Comparison of ENCODE assay signal across 8 cellular contexts in genomic region chr19:50383307-50383851, GRCh38. TPM values are rescaled to one million over a fixed set of nuclear protein-coding genes. Genes with fewer than 3 reads are reported as not detected.
DNase-seq lines count a peak whose midpoint lies in the region; ATAC-seq lines count a peak whose summit lies in the region.

No MANE protein-coding gene starts in this region.

- H3K27ac ChIP-seq in CD8-positive, alpha-beta memory T cell (ENCODE audit: low read depth, low read length): peak overlapping the region; percentile 49
- peak overlapping the region; percentile 70 for H3K27ac ChIP-seq in naive thymus-derived CD4-positive, alpha-beta T cell (ENCODE audit: low read depth, low read length)

- H3K27me3 ChIP-seq in CD8-positive, alpha-beta memory T cell (ENCODE audit: insufficient read depth, low read length, poor library complexity, severe bottlenecking): no peaks in the 10 kb centered on the region
- H3K27me3 ChIP-seq in naive thymus-derived CD4-positive, alpha-beta T cell (ENCODE audit: control insufficient read depth in 2 of 2, insufficient read depth in 2 of 2, low read length in 2 of 2): no peaks in the 10 kb centered on the region

- H3K4me3 Mint-ChIP-seq in CD8-positive, alpha-beta memory T cell: peak overlapping the region; percentile 85 to 97 (median 93)
- H3K4me3 Mint-ChIP-seq in central memory CD8-positive, alpha-beta T cell: peak overlapping the region; percentile 98
- peak overlapping the region; percentile 91 to 99 (median 94) for H3K4me3 Mint-ChIP-seq in naive thymus-derived CD4-positive, alpha-beta T cell

- H3K9me3 ChIP-seq in CD8-positive, alpha-beta memory T cell (ENCODE audit: low read length): no peaks in the 10 kb centered on the region
- H3K9me3 ChIP-seq in naive thymus-derived CD4-positive, alpha-beta T cell (ENCODE audit: control insufficient read depth in 2 of 3, low read length in 3 of 3): no peaks in the 10 kb centered on the region

- peaks cover 5 to 68% (median 7%) of the 10 kb centered on the region in 3 donors for H3K36me3 Mint-ChIP-seq in CD8-positive, alpha-beta memory T cell
- H3K36me3 Mint-ChIP-seq in central memory CD8-positive, alpha-beta T cell (ENCODE audit: insufficient read depth): peaks cover 40% of the 10 kb centered on the region
- H3K36me3 Mint-ChIP-seq in naive thymus-derived CD4-positive, alpha-beta T cell: peaks cover 11 to 26% (median 15%) of the 10 kb centered on the region in 5 donors

- peak overlapping the region; percentile 84 to 98 (median 92) for H3K27ac Mint-ChIP-seq in CD8-positive, alpha-beta memory T cell
- peak overlapping the region; percentile 93 for H3K27ac Mint-ChIP-seq in central memory CD8-positive, alpha-beta T cell (ENCODE audit: low read depth)
- H3K27ac Mint-ChIP-seq in naive thymus-derived CD4-positive, alpha-beta T cell: peak overlapping the region; percentile 80 to 97 (median 94)

- H3K36me3 ChIP-seq in CD8-positive, alpha-beta memory T cell (ENCODE audit: insufficient read depth, low read length): peaks cover 23% of the 10 kb centered on the region
- peaks cover 0 to 54% (median 24%) of the 10 kb centered on the region in 3 experiments for H3K36me3 ChIP-seq in naive thymus-derived CD4-positive, alpha-beta T cell (ENCODE audit: control insufficient read depth in 2 of 3, insufficient read depth in 3 of 3, low read length in 3 of 3)

- peaks cover 0 to 8% of the 10 kb centered on the region in 2 donors for H3K27me3 Mint-ChIP-seq in CD8-positive, alpha-beta memory T cell
- no peaks in the 10 kb centered on the region for H3K27me3 Mint-ChIP-seq in central memory CD8-positive, alpha-beta T cell
- H3K27me3 Mint-ChIP-seq in naive thymus-derived CD4-positive, alpha-beta T cell: no peaks in the 10 kb centered on the region

- POLR2A ChIA-PET in CD8-positive, alpha-beta memory T cell (lab: Charles Lee): interaction anchor here (0.6 to 2.0 kb wide), 4 partner anchors 22 to 128 kb away, joined by 3 to 13 read pairs (median 6); partner anchors contain the start of genes EMC10 and JOSD2
- POLR2A ChIA-PET in naive thymus-derived CD4-positive, alpha-beta T cell (lab: Charles Lee): interaction anchor here (1.0 to 2.0 kb wide), 7 partner anchors 8 to 422 kb away, joined by 3 to 11 read pairs (median 6); partner anchors contain the start of genes JOSD2 and NR1H2

- H3K4me1 ChIP-seq in CD8-positive, alpha-beta memory T cell (ENCODE audit: insufficient read depth, low read length): peaks cover 16% of the 10 kb centered on the region
- H3K4me1 ChIP-seq in naive thymus-derived CD4-positive, alpha-beta T cell (ENCODE audit: control insufficient read depth in 2 of 2, insufficient read depth in 2 of 2, low read length in 2 of 2): peaks cover 3 to 7% of the 10 kb centered on the region in 2 donors

- ATAC-seq in central memory CD8-positive, alpha-beta T cell (replicated peaks; ENCODE audit: extremely low read depth, poor library complexity, severe bottlenecking): peak; percentile 42
- peak; percentile 19 for ATAC-seq in naive thymus-derived CD4-positive, alpha-beta T cell

- peaks cover 28 to 46% (median 42%) of the 10 kb centered on the region in 3 donors for H3K4me1 Mint-ChIP-seq in CD8-positive, alpha-beta memory T cell
- H3K4me1 Mint-ChIP-seq in central memory CD8-positive, alpha-beta T cell: peaks cover 51% of the 10 kb centered on the region
- H3K4me1 Mint-ChIP-seq in naive thymus-derived CD4-positive, alpha-beta T cell: peaks cover 16 to 50% (median 36%) of the 10 kb centered on the region in 7 donors

- H3K4me3 ChIP-seq in CD8-positive, alpha-beta memory T cell (ENCODE audit: low read length): peak overlapping the region; percentile 43
- H3K4me3 ChIP-seq in naive thymus-derived CD4-positive, alpha-beta T cell (ENCODE audit: low read length): peak overlapping the region; percentile 55

- CTCF ChIA-PET in CD8-positive, alpha-beta memory T cell (lab: Charles Lee): interaction anchor here (1.4 to 1.6 kb wide), 2 partner anchors 14 to 26 kb away, joined by 7 read pairs; no protein-coding TSS in a partner anchor
- CTCF ChIA-PET in naive thymus-derived CD4-positive, alpha-beta T cell (lab: Charles Lee): interaction anchor here (0.7 to 1.0 kb wide), 2 partner anchors 8 to 787 kb away, joined by 4 to 6 read pairs; no protein-coding TSS in a partner anchor

- peaks cover 0 to 3% (median 0%) of the 10 kb centered on the region in 5 donors for H3K9me3 Mint-ChIP-seq in CD8-positive, alpha-beta memory T cell
- no peaks in the 10 kb centered on the region for H3K9me3 Mint-ChIP-seq in central memory CD8-positive, alpha-beta T cell
- peaks cover 0 to 8% (median 0%) of the 10 kb centered on the region in 11 donors for H3K9me3 Mint-ChIP-seq in naive thymus-derived CD4-positive, alpha-beta T cell

- intact Hi-C loops in naive thymus-derived CD4-positive, alpha-beta T cell (cut with micrococcal nuclease): loop anchor here (5.0 to 10.0 kb wide), 3 partner anchors 49 to 981 kb away; partner anchors contain the start of genes CLDND2 (in 1 of the 2), CLEC11A (in 1 of the 2), ETFB (in 1 of the 2) and MYBPC2 (in 1 of the 2)

- no peak for DNase-seq in CD8-positive, alpha-beta memory T cell
- DNase-seq in HT-29 (ENCODE audit: low spot score) (peak; percentile 23), HK-2 (ENCODE audit: unreplicated experiment) (no peak), NCI-H226 (no peak), HPDE6-E6E7 (ENCODE audit: extremely low spot score) (no peak), NCI-H1694 (lab: John Stamatoyannopoulos, UW) (no peak)
- DNase-seq in central memory CD8-positive, alpha-beta T cell (ENCODE audit: low spot score in 2 of 2): no peak
- no peak for DNase-seq in naive thymus-derived CD4-positive, alpha-beta T cell

RNA-seq across cellular contexts. Expression of gene POLD1, which starts 0.8 kb away (rescaled TPM):
- total RNA-seq in CD8-positive, alpha-beta memory T cell: 100 to 1,000 TPM; 154 to 160 TPM
- 29.4 TPM for polyA plus RNA-seq in CD8-positive, alpha-beta memory T cell
- 256 and 257 TPM in 2 replicates for total RNA-seq in HT-29 (2014; rRNA removed; shearing (Covaris generic))
- 100 to 1,000 TPM in 1 of 5 experiments, 10 to 100 TPM in 4; 26.0 to 110 (median 40.8) TPM for total RNA-seq in naive thymus-derived CD4-positive, alpha-beta T cell
- 10 to 100 TPM; 30.5 to 44.3 TPM for polyA plus RNA-seq in naive thymus-derived CD4-positive, alpha-beta T cell

RNA-seq across cellular contexts. Expression of gene NR1H2, which starts 7.1 kb away (rescaled TPM):
- 10 to 100 TPM; 79.7 to 82.3 TPM for total RNA-seq in CD8-positive, alpha-beta memory T cell
- polyA plus RNA-seq in CD8-positive, alpha-beta memory T cell: 95.5 TPM
- 111 and 113 TPM in 2 replicates for total RNA-seq in HT-29 (2014; rRNA removed; shearing (Covaris generic))
- 100 to 1,000 TPM in 4 of 5 experiments, 10 to 100 TPM in 1; 66.6 to 284 (median 114) TPM for total RNA-seq in naive thymus-derived CD4-positive, alpha-beta T cell
- 100 to 1,000 TPM in 1 of 2 donors, 10 to 100 TPM in 1; 82.7 to 128 TPM for polyA plus RNA-seq in naive thymus-derived CD4-positive, alpha-beta T cell

RNA-seq across cellular contexts. Expression of gene NAPSA, which starts 17.9 kb away (rescaled TPM):
- total RNA-seq in CD8-positive, alpha-beta memory T cell: 10 to 100 TPM; 19.7 to 22.5 TPM
- 1.6 TPM for polyA plus RNA-seq in CD8-positive, alpha-beta memory T cell
- 0.08 and 1.2 TPM in 2 replicates for total RNA-seq in HT-29 (2014; rRNA removed; shearing (Covaris generic))
- 1 to 10 TPM in 4 of 5 experiments, under 1 TPM in 1; 0.72 to 8.2 (median 4.5) TPM for total RNA-seq in naive thymus-derived CD4-positive, alpha-beta T cell
- polyA plus RNA-seq in naive thymus-derived CD4-positive, alpha-beta T cell: 1 to 10 TPM; 1.2 to 1.6 TPM

RNA-seq across cellular contexts. Expression of gene SPIB, which starts 35.4 kb away (rescaled TPM):
- 1 to 10 TPM in 1 of 2 experiments, under 1 TPM in 1; 1.00 to 2.2 TPM for total RNA-seq in CD8-positive, alpha-beta memory T cell
- 0.52 TPM for polyA plus RNA-seq in CD8-positive, alpha-beta memory T cell
- not detected in 2 replicates for total RNA-seq in HT-29 (2014; rRNA removed; shearing (Covaris generic))
- 1 to 10 TPM in 3 of 5 experiments, under 1 TPM in 2; 0.73 to 7.5 (median 1.5) TPM for total RNA-seq in naive thymus-derived CD4-positive, alpha-beta T cell
- polyA plus RNA-seq in naive thymus-derived CD4-positive, alpha-beta T cell: under 1 TPM; 0.19 to 0.46 TPM

RNA-seq across cellular contexts. Expression of gene MYBPC2, which starts 49.3 kb away (rescaled TPM):
- under 1 TPM; 0.07 to 0.24 TPM for total RNA-seq in CD8-positive, alpha-beta memory T cell
- not detected for polyA plus RNA-seq in CD8-positive, alpha-beta memory T cell
- total RNA-seq in HT-29 (2014; rRNA removed; shearing (Covaris generic)): 0.05 TPM in 1 of 2 replicates, not detected in the other
- total RNA-seq in naive thymus-derived CD4-positive, alpha-beta T cell: under 1 TPM in 2 of 5 experiments, not detected in 3; 0.39 to 0.92 TPM
- polyA plus RNA-seq in naive thymus-derived CD4-positive, alpha-beta T cell: not detected
